9 cellular contexts compared by ENCODE assay signal in genomic region chr20:16729080-16729479, GRCh38. TPM values are rescaled to one million over a fixed set of nuclear protein-coding genes. Genes with fewer than 3 reads are reported as not detected.
A peak's percentile ranks its signal among the peaks of the same experiment; 100 is the strongest.
DNase-seq lines count a peak whose midpoint lies in the region; ATAC-seq and TF ChIP-seq lines count a peak whose summit lies in the region.
"Had no signal": no experiment of that assay in that cellular context is flagged by ENCODE, and none has a peak within 500 bp of the region (broad histone marks: within the 10 kb centered on the region; RNA-seq: fewer than 3 reads in every experiment).

No MANE protein-coding gene starts in this region.

- TF ChIP-seq CTCF in MCF 10A (IDR thresholded peaks at IDR 0.05; ENCODE audit: unreplicated experiment) (no peak), omental fat pad (IDR thresholded peaks at IDR 0.05) (no peak)

- peaks cover 9% of the 10 kb centered on the region for H3K9me3 Mint-ChIP-seq in stimulated activated naive CD8-positive, alpha-beta T cell treated with anti-CD3 and anti-CD28 coated beads, Interleukin-15, Interleukin-2, amounts not matched to agents 100 ng/mL and 50 ng/mL, for 24 hours
- H3K9me3 Mint-ChIP-seq in MCF 10A (ENCODE audit: unreplicated experiment) (no peaks in the 10 kb centered on the region), naive B cell (peaks cover 0 to 19% (median 9%) of the 10 kb centered on the region in 7 donors)

- H3K4me1 Mint-ChIP-seq in stimulated activated naive CD8-positive, alpha-beta T cell treated with anti-CD3 and anti-CD28 coated beads, Interleukin-15, Interleukin-2, amounts not matched to agents 100 ng/mL and 50 ng/mL, for 24 hours (ENCODE audit: low read depth) = peaks cover 45% of the 10 kb centered on the region
- peaks cover 16% of the 10 kb centered on the region for H3K4me1 Mint-ChIP-seq in MCF 10A (ENCODE audit: insufficient read depth, unreplicated experiment)
- H3K4me1 Mint-ChIP-seq in naive B cell = peaks cover 17 to 34% (median 23%) of the 10 kb centered on the region in 3 donors

- no peak for ATAC-seq in stimulated activated naive CD8-positive, alpha-beta T cell treated with anti-CD3 and anti-CD28 coated beads, Interleukin-15, Interleukin-2, amounts not matched to agents 100 U/mL and 50 U/mL, for 24 hours
- ATAC-seq in naive B cell (ENCODE audit: low read depth in 2 of 2) (no peak), HG03135 (IDR thresholded peaks at IDR 0.05; ENCODE audit: unreplicated experiment) (no peak), HG03139 (IDR thresholded peaks at IDR 0.05; ENCODE audit: unreplicated experiment) (no peak), omental fat pad (ENCODE audit: low FRiP score) (no peak), GM21360 (IDR thresholded peaks at IDR 0.05; ENCODE audit: unreplicated experiment) (no peak)

- BruUV-seq in MCF 10A (replicated peaks; lab: Mats Ljungman, UMichigan) = no TSS peak

- peak overlapping the region; percentile 98 for H3K27ac Mint-ChIP-seq in stimulated activated naive CD8-positive, alpha-beta T cell treated with anti-CD3 and anti-CD28 coated beads, Interleukin-15, Interleukin-2, amounts not matched to agents 100 ng/mL and 50 ng/mL, for 24 hours
- peak overlapping the region; percentile 100 for H3K27ac Mint-ChIP-seq in MCF 10A (ENCODE audit: low read depth, unreplicated experiment)
- peak overlapping the region; percentile 98 to 100 (median 100) for H3K27ac Mint-ChIP-seq in naive B cell

- intact Hi-C loops in MCF 10A (cut with micrococcal nuclease) = no loop called here

- peaks cover 43% of the 10 kb centered on the region for H3K36me3 Mint-ChIP-seq in stimulated activated naive CD8-positive, alpha-beta T cell treated with anti-CD3 and anti-CD28 coated beads, Interleukin-15, Interleukin-2, amounts not matched to agents 100 ng/mL and 50 ng/mL, for 24 hours (ENCODE audit: low read depth)
- H3K36me3 Mint-ChIP-seq in MCF 10A (ENCODE audit: insufficient read depth, unreplicated experiment) (peaks cover 19% of the 10 kb centered on the region), naive B cell (peaks cover 10 to 19% of the 10 kb centered on the region in 2 donors)

- POLR2A ChIA-PET in MCF 10A (lab: Yijun Ruan, JAX) = interaction anchor here (0.7 to 2.9 kb wide), 9 partner anchors 11 to 751 kb away, joined by 3 to 12 read pairs (median 3); no protein-coding TSS in a partner anchor

- CTCF ChIA-PET in MCF 10A (lab: Yijun Ruan, JAX) = interaction anchor here (1.1 to 2.2 kb wide), 5 partner anchors 20 to 702 kb away, joined by 3 to 8 read pairs (median 4); no protein-coding TSS in a partner anchor

- peak overlapping the region; percentile 99 for H3K4me3 Mint-ChIP-seq in stimulated activated naive CD8-positive, alpha-beta T cell treated with anti-CD3 and anti-CD28 coated beads, Interleukin-15, Interleukin-2, amounts not matched to agents 100 ng/mL and 50 ng/mL, for 24 hours
- H3K4me3 Mint-ChIP-seq in MCF 10A (ENCODE audit: unreplicated experiment) (peak overlapping the region; percentile 100), naive B cell (peak overlapping the region; percentile 95 to 100 (median 100))

- DNase-seq in stimulated activated naive CD8-positive, alpha-beta T cell treated with anti-CD3 and anti-CD28 coated beads, Interleukin-15, Interleukin-2, amounts not matched to agents 100 U/mL and 50 U/mL, for 24 hours = no peak
- DNase-seq in MCF 10A (ENCODE audit: unreplicated experiment) (no peak), naive B cell (no peak), omental fat pad (ENCODE audit: low spot score) (no peak)

- peaks cover 20% of the 10 kb centered on the region for H3K27me3 Mint-ChIP-seq in stimulated activated naive CD8-positive, alpha-beta T cell treated with anti-CD3 and anti-CD28 coated beads, Interleukin-15, Interleukin-2, amounts not matched to agents 100 ng/mL and 50 ng/mL, for 24 hours
- H3K27me3 Mint-ChIP-seq in MCF 10A (ENCODE audit: insufficient read depth, unreplicated experiment) (peaks cover 21% of the 10 kb centered on the region), naive B cell (peaks cover 11 to 48% (median 32%) of the 10 kb centered on the region in 3 donors)

RNA-seq across cellular contexts. Expression of gene SNRPB2, which starts 0.7 kb away (rescaled TPM):
- total RNA-seq in MCF 10A (2022) (57.7 and 74.3 TPM in 2 replicates), omental fat pad (10 to 100 TPM; 23.0 to 38.1 (median 30.3) TPM)
- polyA plus RNA-seq in naive B cell (ENCODE audit: low read depth in 6 of 6) = 10 to 100 TPM; 67.5 to 91.1 (median 84.3) TPM

RNA-seq across cellular contexts. Expression of gene OTOR, which starts 19.1 kb away (rescaled TPM):
- total RNA-seq in MCF 10A (2022) = not detected in 2 replicates
- polyA plus RNA-seq in naive B cell (ENCODE audit: low read depth in 6 of 6) = not detected
- not detected for total RNA-seq in omental fat pad
- total RNA-seq: renal cortical epithelial cell had no signal
